ENCODE assay signal across 16 cellular contexts in genomic region chr7:74267756-74268565, GRCh38. TPM values are rescaled to one million over a fixed set of nuclear protein-coding genes. Genes with fewer than 3 reads are reported as not detected.
DNase-seq lines count a peak whose midpoint lies in the region; ATAC-seq and FAIRE-seq lines count a peak whose summit lies in the region.
"Had no signal": no experiment of that assay in that cellular context is flagged by ENCODE, and none has a peak within 500 bp of the region (broad histone marks: within the 10 kb centered on the region; RNA-seq: fewer than 3 reads in every experiment).

No MANE protein-coding gene starts in this region.

- H3K9me3 ChIP-seq in BLaER1 treated with 17β-estradiol and CSF1 and Interleukin-3, amounts not matched to agents 10 nM and 100 nM (replicated peaks in 1 of 11) = no peaks in the 10 kb centered on the region
- H3K9me3 ChIP-seq: esophagus muscularis mucosa, stomach had no signal

- DNase-seq in RCC 7860 (ENCODE audit: low spot score) (peak; percentile 17), germinal center (ENCODE audit: low spot score) (peak; percentile 3), NCI-H2029 treated with DMSO at 0.1 percent for 48 hours (lab: John Stamatoyannopoulos, UW) (no peak), NCI-H1436 (lab: John Stamatoyannopoulos, UW) (no peak)
- DNase-seq in activated T-cell treated with anti-CD3 and anti-CD28 coated beads, Interleukin-2, amount 50 U/mL, for 4 hours = no peak
- DNase-seq: activated effector memory CD4-positive, alpha-beta T cell treated with Interleukin-2 at 50 U/mL for 16 hours; amniotic stem cell; CD4-positive, alpha-beta T cell; DMS153; dorsolateral prefrontal cortex; naive thymus-derived CD4-positive, alpha-beta T cell; NCI-H1694; stimulated activated CD4-positive, alpha-beta T cell treated with anti-CD3 and anti-CD28 coated beads, Interleukin-2, amount 100 ng/mL, for 24 hours; stomach had no signal

- no peak for ATAC-seq in activated T-cell treated with anti-CD3 and anti-CD28 coated beads, Interleukin-2, amount 50 U/mL, for 4 hours
- ATAC-seq: naive thymus-derived CD4-positive, alpha-beta T cell had no signal

- H3K9ac ChIP-seq in BLaER1 treated with 17β-estradiol and CSF1 and Interleukin-3, amounts not matched to agents 10 nM and 100 nM = no peak overlapping the region; a peak in 1 of 22 replicates

- no peak overlapping the region for H3K4me3 Mint-ChIP-seq in activated T-cell treated with anti-CD3 and anti-CD28 coated beads, Interleukin-2, amount 50 U/mL, for 4 hours
- H3K4me3 Mint-ChIP-seq: CD4-positive, alpha-beta T cell had no signal

- H3K4me2 ChIP-seq in BLaER1 treated with 17β-estradiol and CSF1 and Interleukin-3, amounts not matched to agents 10 nM and 100 nM = peak overlapping the region in 9 of 11 experiments; percentile 71 to 93 (median 84); a peak in 9 of 22 replicates

- H3K36me3 Mint-ChIP-seq in activated T-cell treated with anti-CD3 and anti-CD28 coated beads, Interleukin-2, amount 50 U/mL, for 4 hours (ENCODE audit: insufficient read depth) = no peaks in the 10 kb centered on the region
- H3K36me3 Mint-ChIP-seq: naive thymus-derived CD4-positive, alpha-beta T cell had no signal

- H3K36me3 ChIP-seq in BLaER1 treated with 17β-estradiol and CSF1 and Interleukin-3, amounts not matched to agents 10 nM and 100 nM = no peaks in the 10 kb centered on the region
- H3K36me3 ChIP-seq: esophagus muscularis mucosa, stomach had no signal

- H3K4me3 ChIP-seq in BLaER1 treated with 17β-estradiol and CSF1 and Interleukin-3, amounts not matched to agents 10 nM and 100 nM = no peak overlapping the region
- H3K4me3 ChIP-seq: dorsolateral prefrontal cortex, esophagus muscularis mucosa, stomach had no signal

- no peaks in the 10 kb centered on the region for H3K27me3 ChIP-seq in BLaER1 treated with 17β-estradiol and CSF1 and Interleukin-3, amounts not matched to agents 10 nM and 100 nM
- H3K27me3 ChIP-seq: dorsolateral prefrontal cortex, stomach had no signal

- peaks cover 65 to 97% (median 94%) of the 10 kb centered on the region in 10 experiments for H3K4me1 ChIP-seq in BLaER1 treated with 17β-estradiol and CSF1 and Interleukin-3, amounts not matched to agents 10 nM and 100 nM

- H4K20me1 ChIP-seq in BLaER1 treated with 17β-estradiol and CSF1 and Interleukin-3, amounts not matched to agents 10 nM and 100 nM = no peaks in the 10 kb centered on the region

- peak overlapping the region in 4 of 11 experiments; percentile 10 to 65 (median 24); a peak in 5 of 22 replicates for H3K27ac ChIP-seq in BLaER1 treated with 17β-estradiol and CSF1 and Interleukin-3, amounts not matched to agents 10 nM and 100 nM
- H3K27ac ChIP-seq: dorsolateral prefrontal cortex, esophagus muscularis mucosa, stomach had no signal

- no peaks in the 10 kb centered on the region for H3K9me3 Mint-ChIP-seq in activated T-cell treated with anti-CD3 and anti-CD28 coated beads, Interleukin-2, amount 50 U/mL, for 4 hours
- H3K9me3 Mint-ChIP-seq: CD4-positive, alpha-beta T cell; naive thymus-derived CD4-positive, alpha-beta T cell had no signal

- H3K4me1 Mint-ChIP-seq in activated T-cell treated with anti-CD3 and anti-CD28 coated beads, Interleukin-2, amount 50 U/mL, for 4 hours (ENCODE audit: low read depth) = peaks cover 9% of the 10 kb centered on the region

- FAIRE-seq in RCC 7860 (lab: Jason Lieb, UNC) = no peak

- H3K27me3 Mint-ChIP-seq in activated T-cell treated with anti-CD3 and anti-CD28 coated beads, Interleukin-2, amount 50 U/mL, for 4 hours (ENCODE audit: low read depth) = no peaks in the 10 kb centered on the region

RNA-seq across cellular contexts. Expression of gene RFC2, which starts 13.8 kb away (rescaled TPM):
- total RNA-seq in activated T-cell treated with anti-CD3 and anti-CD28 coated beads, Interleukin-2, amount 50 U/mL, for 4 hours = 10 to 100 TPM; 71.4 to 85.2 (median 73.8) TPM

RNA-seq across cellular contexts. Expression of gene CLIP2, which starts 21.2 kb away (rescaled TPM):
- total RNA-seq in activated T-cell treated with anti-CD3 and anti-CD28 coated beads, Interleukin-2, amount 50 U/mL, for 4 hours = 1 to 10 TPM; 1.2 to 2.5 (median 1.4) TPM

RNA-seq across cellular contexts. Expression of gene LAT2, which starts 58.2 kb away (rescaled TPM):
- 10 to 100 TPM in 1 of 3 donors, 1 to 10 TPM in 2; 2.5 to 12.5 (median 5.9) TPM for total RNA-seq in activated T-cell treated with anti-CD3 and anti-CD28 coated beads, Interleukin-2, amount 50 U/mL, for 4 hours

Comparison
In these comparisons a context has a peak if more than half of its experiments do, and no peak if none do; other contexts are left out.
1. DNase-seq: peak in RCC 7860 (single experiment) and germinal center (single experiment); none in NCI-H2029 treated with DMSO at 0.1 percent for 48 hours (single experiment), activated T-cell treated with anti-CD3 and anti-CD28 coated beads, Interleukin-2, amount 50 U/mL, for 4 hours (single experiment) and NCI-H1436 (single experiment).